1 cellular context compared by ENCODE assay signal in genomic region chr5:75611324-75612210, GRCh38.
TF ChIP-seq lines count a peak whose summit lies in the region.

TSS of gene ANKDD1B (plus strand) at chr5:75611453. CDS start at chr5:75611635, 182 bp downstream.

TF ChIP-seq in HepG2, 621 proteins besides CTCF, POLR2A, EP300 and RAD21 (continued from another document and continues in another):
- no peak for TF ChIP-seq CREM (IDR thresholded peaks at IDR 0.05)
- TF ChIP-seq CREM (CRISPR knock-in tag; IDR thresholded peaks at IDR 0.05): no peak
- no peak for TF ChIP-seq SNAI1 (CRISPR knock-in tag; IDR thresholded peaks at IDR 0.05; ENCODE audit: borderline replicate concordance)
- TF ChIP-seq NR0B2 (CRISPR knock-in tag; IDR thresholded peaks at IDR 0.05): no peak
- TF ChIP-seq ZNF17 (CRISPR knock-in tag; IDR thresholded peaks at IDR 0.05): no peak
- TF ChIP-seq PAXIP1 (CRISPR knock-in tag; conservative IDR thresholded peaks at IDR 0.05): 0 out of 2 replicates have a peak, but pooled peaks have one; percentile 7
- no peak for TF ChIP-seq ZNF790 (CRISPR knock-in tag; IDR thresholded peaks at IDR 0.05; ENCODE audit: borderline replicate concordance)
- no peak for TF ChIP-seq ZNF367 (CRISPR knock-in tag; IDR thresholded peaks at IDR 0.05; ENCODE audit: borderline replicate concordance)
- TF ChIP-seq TGIF2 (CRISPR knock-in tag; IDR thresholded peaks at IDR 0.05): no peak
- no peak for TF ChIP-seq FOSL2 (CRISPR knock-in tag; IDR thresholded peaks at IDR 0.05)
- no peak for TF ChIP-seq KAT7 (CRISPR knock-in tag; IDR thresholded peaks at IDR 0.05; ENCODE audit: borderline replicate concordance)
- TF ChIP-seq ZNF124 (CRISPR knock-in tag; IDR thresholded peaks at IDR 0.05): no peak
- TF ChIP-seq, protein P1, sequence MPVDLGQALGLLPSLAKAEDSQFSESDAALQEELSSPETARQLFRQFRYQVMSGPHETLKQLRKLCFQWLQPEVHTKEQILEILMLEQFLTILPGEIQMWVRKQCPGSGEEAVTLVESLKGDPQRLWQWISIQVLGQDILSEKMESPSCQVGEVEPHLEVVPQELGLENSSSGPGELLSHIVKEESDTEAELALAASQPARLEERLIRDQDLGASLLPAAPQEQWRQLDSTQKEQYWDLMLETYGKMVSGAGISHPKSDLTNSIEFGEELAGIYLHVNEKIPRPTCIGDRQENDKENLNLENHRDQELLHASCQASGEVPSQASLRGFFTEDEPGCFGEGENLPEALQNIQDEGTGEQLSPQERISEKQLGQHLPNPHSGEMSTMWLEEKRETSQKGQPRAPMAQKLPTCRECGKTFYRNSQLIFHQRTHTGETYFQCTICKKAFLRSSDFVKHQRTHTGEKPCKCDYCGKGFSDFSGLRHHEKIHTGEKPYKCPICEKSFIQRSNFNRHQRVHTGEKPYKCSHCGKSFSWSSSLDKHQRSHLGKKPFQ (CRISPR knock-in tag; IDR thresholded peaks at IDR 0.05; ENCODE audit: insufficient replicate concordance): no peak
- no peak for TF ChIP-seq NFAT5 (CRISPR knock-in tag; IDR thresholded peaks at IDR 0.05)
- no peak for TF ChIP-seq ZMYM4 (CRISPR knock-in tag; IDR thresholded peaks at IDR 0.05)
- TF ChIP-seq HMGA1 (CRISPR knock-in tag; conservative IDR thresholded peaks at IDR 0.05): no peak
- TF ChIP-seq ZMAT3 (CRISPR knock-in tag; conservative IDR thresholded peaks at IDR 0.05): 0 out of 2 replicates have a peak, but pooled peaks have one; percentile 50
- TF ChIP-seq SOX5 (CRISPR knock-in tag; IDR thresholded peaks at IDR 0.05; ENCODE audit: borderline replicate concordance): no peak
- no peak for TF ChIP-seq ZNF326 (CRISPR knock-in tag; IDR thresholded peaks at IDR 0.05; ENCODE audit: borderline replicate concordance)
- TF ChIP-seq BCL6 (CRISPR knock-in tag; IDR thresholded peaks at IDR 0.05): no peak
- TF ChIP-seq POLR2AphosphoS5 (IDR thresholded peaks at IDR 0.05; ENCODE audit: low read depth, low read length): no peak
- TF ChIP-seq SNAPC2 (CRISPR knock-in tag; IDR thresholded peaks at IDR 0.05): 0 out of 2 replicates have a peak, but pooled peaks have one; percentile 39
- no peak for TF ChIP-seq RFXAP (CRISPR knock-in tag; IDR thresholded peaks at IDR 0.05; ENCODE audit: borderline replicate concordance)
- TF ChIP-seq ZNF773 (CRISPR knock-in tag; IDR thresholded peaks at IDR 0.05; ENCODE audit: borderline replicate concordance): no peak
- no peak for TF ChIP-seq ZNF101 (CRISPR knock-in tag; IDR thresholded peaks at IDR 0.05; ENCODE audit: borderline replicate concordance, low read depth)
- TF ChIP-seq FOXA1 (IDR thresholded peaks at IDR 0.05): no peak
- TF ChIP-seq FOXA1 (CRISPR knock-in tag; IDR thresholded peaks at IDR 0.05): no peak
- TF ChIP-seq ATF2 (CRISPR knock-in tag; IDR thresholded peaks at IDR 0.05): no peak
- TF ChIP-seq ZNF724P (CRISPR knock-in tag; IDR thresholded peaks at IDR 0.05; ENCODE audit: borderline replicate concordance): no peak
- no peak for TF ChIP-seq NCOA2 (CRISPR knock-in tag; IDR thresholded peaks at IDR 0.05)
- TF ChIP-seq ZNF501 (CRISPR knock-in tag; IDR thresholded peaks at IDR 0.05): peak; percentile 61; the same call in 1 of the 2 replicates
- TF ChIP-seq TBX2 (CRISPR knock-in tag; IDR thresholded peaks at IDR 0.05; ENCODE audit: borderline replicate concordance): no peak; the same call in 1 of the 2 replicates
- TF ChIP-seq ZNF747 (CRISPR knock-in tag; IDR thresholded peaks at IDR 0.05; ENCODE audit: borderline replicate concordance): no peak
- TF ChIP-seq ZNF20 (CRISPR knock-in tag; IDR thresholded peaks at IDR 0.05): no peak
- TF ChIP-seq, protein P2, sequence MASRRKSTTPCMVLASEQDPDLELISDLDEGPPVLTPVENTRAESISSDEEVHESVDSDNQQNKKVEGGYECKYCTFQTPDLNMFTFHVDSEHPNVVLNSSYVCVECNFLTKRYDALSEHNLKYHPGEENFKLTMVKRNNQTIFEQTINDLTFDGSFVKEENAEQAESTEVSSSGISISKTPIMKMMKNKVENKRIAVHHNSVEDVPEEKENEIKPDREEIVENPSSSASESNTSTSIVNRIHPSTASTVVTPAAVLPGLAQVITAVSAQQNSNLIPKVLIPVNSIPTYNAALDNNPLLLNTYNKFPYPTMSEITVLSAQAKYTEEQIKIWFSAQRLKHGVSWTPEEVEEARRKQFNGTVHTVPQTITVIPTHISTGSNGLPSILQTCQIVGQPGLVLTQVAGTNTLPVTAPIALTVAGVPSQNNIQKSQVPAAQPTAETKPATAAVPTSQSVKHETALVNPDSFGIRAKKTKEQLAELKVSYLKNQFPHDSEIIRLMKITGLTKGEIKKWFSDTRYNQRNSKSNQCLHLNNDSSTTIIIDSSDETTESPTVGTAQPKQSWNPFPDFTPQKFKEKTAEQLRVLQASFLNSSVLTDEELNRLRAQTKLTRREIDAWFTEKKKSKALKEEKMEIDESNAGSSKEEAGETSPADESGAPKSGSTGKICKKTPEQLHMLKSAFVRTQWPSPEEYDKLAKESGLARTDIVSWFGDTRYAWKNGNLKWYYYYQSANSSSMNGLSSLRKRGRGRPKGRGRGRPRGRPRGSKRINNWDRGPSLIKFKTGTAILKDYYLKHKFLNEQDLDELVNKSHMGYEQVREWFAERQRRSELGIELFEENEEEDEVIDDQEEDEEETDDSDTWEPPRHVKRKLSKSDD (CRISPR knock-in tag; IDR thresholded peaks at IDR 0.05; ENCODE audit: low read depth): no peak
- 0 out of 2 replicates have a peak, but pooled peaks have one; percentile 20 for TF ChIP-seq ZNF556 (CRISPR knock-in tag; IDR thresholded peaks at IDR 0.05; ENCODE audit: borderline replicate concordance)
- TF ChIP-seq, protein P3, sequence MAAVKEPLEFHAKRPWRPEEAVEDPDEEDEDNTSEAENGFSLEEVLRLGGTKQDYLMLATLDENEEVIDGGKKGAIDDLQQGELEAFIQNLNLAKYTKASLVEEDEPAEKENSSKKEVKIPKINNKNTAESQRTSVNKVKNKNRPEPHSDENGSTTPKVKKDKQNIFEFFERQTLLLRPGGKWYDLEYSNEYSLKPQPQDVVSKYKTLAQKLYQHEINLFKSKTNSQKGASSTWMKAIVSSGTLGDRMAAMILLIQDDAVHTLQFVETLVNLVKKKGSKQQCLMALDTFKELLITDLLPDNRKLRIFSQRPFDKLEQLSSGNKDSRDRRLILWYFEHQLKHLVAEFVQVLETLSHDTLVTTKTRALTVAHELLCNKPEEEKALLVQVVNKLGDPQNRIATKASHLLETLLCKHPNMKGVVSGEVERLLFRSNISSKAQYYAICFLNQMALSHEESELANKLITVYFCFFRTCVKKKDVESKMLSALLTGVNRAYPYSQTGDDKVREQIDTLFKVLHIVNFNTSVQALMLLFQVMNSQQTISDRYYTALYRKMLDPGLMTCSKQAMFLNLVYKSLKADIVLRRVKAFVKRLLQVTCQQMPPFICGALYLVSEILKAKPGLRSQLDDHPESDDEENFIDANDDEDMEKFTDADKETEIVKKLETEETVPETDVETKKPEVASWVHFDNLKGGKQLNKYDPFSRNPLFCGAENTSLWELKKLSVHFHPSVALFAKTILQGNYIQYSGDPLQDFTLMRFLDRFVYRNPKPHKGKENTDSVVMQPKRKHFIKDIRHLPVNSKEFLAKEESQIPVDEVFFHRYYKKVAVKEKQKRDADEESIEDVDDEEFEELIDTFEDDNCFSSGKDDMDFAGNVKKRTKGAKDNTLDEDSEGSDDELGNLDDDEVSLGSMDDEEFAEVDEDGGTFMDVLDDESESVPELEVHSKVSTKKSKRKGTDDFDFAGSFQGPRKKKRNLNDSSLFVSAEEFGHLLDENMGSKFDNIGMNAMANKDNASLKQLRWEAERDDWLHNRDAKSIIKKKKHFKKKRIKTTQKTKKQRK (IDR thresholded peaks at IDR 0.05; ENCODE audit: low read length): no peak
- peak; percentile 50; the same call in 1 of the 2 replicates for TF ChIP-seq UBTF (CRISPR knock-in tag; IDR thresholded peaks at IDR 0.05)
- TF ChIP-seq AHR (CRISPR knock-in tag; IDR thresholded peaks at IDR 0.05): no peak
